In the genomic region with DNA sequence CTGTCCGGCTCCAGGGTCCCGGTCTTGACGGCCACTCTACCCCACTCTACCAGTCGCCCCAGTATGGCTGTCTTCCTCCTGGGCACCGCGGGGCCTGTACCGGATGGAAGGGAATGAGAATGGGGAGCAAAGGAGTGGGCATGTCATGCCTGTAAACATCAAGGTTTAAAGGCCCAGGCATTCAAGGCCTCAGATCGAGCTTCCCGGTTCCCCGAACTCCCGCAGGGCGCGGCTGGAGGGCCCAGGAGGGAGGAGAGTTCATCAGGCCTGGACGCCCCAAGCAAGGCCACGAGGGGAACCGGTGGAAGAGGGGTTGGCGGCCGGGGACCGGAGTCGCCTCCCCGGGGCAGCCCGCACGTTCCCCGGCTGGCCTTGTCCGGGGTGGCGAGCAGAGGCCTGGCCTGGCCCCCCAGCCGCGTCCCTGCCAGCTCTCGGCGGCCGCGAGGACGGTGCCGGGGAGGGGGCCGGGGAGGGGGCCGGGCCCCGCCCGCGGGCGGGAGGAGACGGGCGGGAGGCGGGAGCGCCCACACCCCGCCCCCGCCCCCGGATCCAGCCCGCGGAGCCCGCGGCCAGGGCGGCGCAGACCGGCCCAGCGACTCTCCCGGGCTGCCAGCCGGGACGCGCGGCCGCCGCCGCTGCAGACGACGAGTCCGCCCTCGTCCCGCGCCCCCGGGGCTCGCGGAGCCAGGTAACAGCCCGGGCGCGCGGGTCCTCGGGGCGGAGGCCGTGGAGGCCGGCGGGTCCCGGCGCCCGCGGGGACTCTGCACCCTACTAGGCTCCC, we compare ENCODE assay signal across 8 cellular contexts. TPM values are rescaled to one million over a fixed set of nuclear protein-coding genes. Genes with fewer than 3 reads are reported as not detected.
DNase-seq lines count a peak whose midpoint lies in the region; ATAC-seq and TF ChIP-seq lines count a peak whose summit lies in the region.

Gene CDC42EP1 (plus strand): TSS at position 580 of the 781 bp plus-strand sequence. CDS start 5,870 bp downstream, outside the sequence.

- TF ChIP-seq CTCF in heart left ventricle (IDR thresholded peaks at IDR 0.05) (no peak), osteoblast (IDR thresholded peaks at IDR 0.05; ENCODE audit: extremely low read depth, low read depth, low read length) (no peak)

- peaks cover 0 to 9% (median 0%) of the 10 kb centered on the region in 9 donors for H3K36me3 ChIP-seq in heart left ventricle
- H3K36me3 ChIP-seq in osteoblast (ENCODE audit: insufficient read depth, low read length), result peaks cover 5% of the 10 kb centered on the region

- H3K9me3 ChIP-seq in heart left ventricle, result no peaks in the 10 kb centered on the region
- H3K9me3 ChIP-seq in osteoblast (ENCODE audit: low read depth, low read length), result no peaks in the 10 kb centered on the region

- intact Hi-C loops in heart left ventricle (cut with DNase I), result loop anchor here in 2 of 10 donors (2.0 kb wide), 1 partner anchor 13 kb away; no protein-coding TSS in a partner anchor

- DNase-seq in NCI-H146 (lab: John Stamatoyannopoulos, UW) (peak; percentile 19), NCI-H146 treated with DMSO at 0.1 percent for 48 hours (lab: John Stamatoyannopoulos, UW; ENCODE audit: unreplicated experiment) (no peak), heart left ventricle (peak; percentile 68 to 77 (median 74)), osteoblast (ENCODE audit: insufficient read length, low spot score, missing footprints) (peak; percentile 95)

- H4K20me1 ChIP-seq in osteoblast (ENCODE audit: insufficient read depth, low read length), result peaks cover 39% of the 10 kb centered on the region

- H3K79me2 ChIP-seq in osteoblast (ENCODE audit: insufficient read depth, low read length), result peaks cover 41% of the 10 kb centered on the region

- H3K4me2 ChIP-seq in osteoblast (ENCODE audit: insufficient read depth, low read length), result peak within 1 kb of the TSS; percentile 96

- H3K27me3 ChIP-seq in heart left ventricle (peaks cover 0 to 30% (median 0%) of the 10 kb centered on the region in 9 donors), osteoblast (ENCODE audit: insufficient read depth, low read length) (no peaks in the 10 kb centered on the region)

- peak within 1 kb of the TSS; percentile 60 to 93 (median 68) for H3K4me3 ChIP-seq in heart left ventricle
- H3K4me3 ChIP-seq in osteoblast (ENCODE audit: insufficient read depth, low read length), result peak within 1 kb of the TSS; percentile 95

- ATAC-seq in heart left ventricle, result peak in 3 of 4 donors; percentile 7 to 65 (median 61)
- ATAC-seq in HG03097 (IDR thresholded peaks at IDR 0.05; ENCODE audit: low FRiP score, unreplicated experiment), result no peak
- no peak for ATAC-seq in GM18861 (IDR thresholded peaks at IDR 0.05; ENCODE audit: unreplicated experiment)
- ATAC-seq in GM19351 (IDR thresholded peaks at IDR 0.05; ENCODE audit: unreplicated experiment), result no peak

- 3 to 10% (median 6%) methylated on average over 38 to 82 of the region's 85 CpGs for WGBS in adipose tissue, 3 donors
- WGBS in heart left ventricle, 4 donors, result 5 to 25% (median 11%) methylated on average over 19 to 85 of the region's 85 CpGs

- peaks cover 16 to 81% (median 60%) of the 10 kb centered on the region in 12 donors for H3K4me1 ChIP-seq in heart left ventricle
- H3K4me1 ChIP-seq in osteoblast (ENCODE audit: insufficient read depth, low read length), result peaks cover 40% of the 10 kb centered on the region

- peak in 1 of 2 donors; percentile 46 for TF ChIP-seq POLR2A in heart left ventricle (IDR thresholded peaks at IDR 0.05)

- peak within 1 kb of the TSS; percentile 98 for H3K27ac ChIP-seq in adipose tissue (ENCODE audit: low read depth, low read length)
- H3K27ac ChIP-seq in heart left ventricle, result peak within 1 kb of the TSS; percentile 90 to 100 (median 97)
- H3K27ac ChIP-seq in osteoblast (ENCODE audit: low read depth, low read length), result peak within 1 kb of the TSS; percentile 76

- H2AFZ ChIP-seq in osteoblast (ENCODE audit: low read length), result peak within 1 kb of the TSS; percentile 78

RNA-seq across cellular contexts. Expression of gene CDC42EP1, which starts in this region (rescaled TPM):
- 10 to 100 TPM; 52.7 to 66.6 (median 63.3) TPM for polyA plus RNA-seq in adipose tissue
- total RNA-seq in heart left ventricle, result 10 to 100 TPM; 11.9 to 34.9 (median 23.8) TPM
- 10 to 100 TPM; 10.4 to 17.7 TPM for polyA plus RNA-seq in heart left ventricle
- 28.6 and 35.5 TPM in 2 replicates for total RNA-seq in osteoblast

Comparison
In these comparisons a context has a peak if more than half of its experiments do, and no peak if none do; other contexts are left out.
1. ATAC-seq: peak in heart left ventricle (3 of 4); none in HG03097 (single experiment), GM18861 (single experiment) and GM19351 (single experiment).
2. Peak in every context shown above with its lines, with median percentiles within 50 percentile points of each other: H3K27ac ChIP-seq.